36 cellular contexts compared by ENCODE assay signal in the genomic region with DNA sequence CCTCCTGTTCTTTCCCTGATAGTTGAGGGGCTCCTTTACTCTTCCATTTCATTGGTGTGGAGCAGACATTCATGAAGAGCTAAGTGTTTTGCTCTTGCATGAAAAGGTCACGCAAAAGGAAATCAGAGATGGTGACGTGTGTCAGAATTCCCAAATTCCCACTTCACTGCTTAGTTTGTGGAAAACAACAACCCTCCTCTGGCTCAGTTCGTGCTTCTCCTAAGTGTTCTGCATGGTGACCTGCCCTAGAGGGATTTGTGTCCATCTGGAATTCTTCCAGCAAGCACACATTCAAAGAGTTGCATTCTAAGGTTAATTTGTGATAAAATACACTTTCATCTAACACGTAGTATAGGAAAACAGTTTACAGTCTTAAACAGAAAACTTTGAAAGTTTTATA.
"Had no signal": no experiment of that assay in that cellular context is flagged by ENCODE, and none has a peak within 500 bp of the region (broad histone marks: within the 10 kb centered on the region; RNA-seq: fewer than 3 reads in every experiment).

No MANE protein-coding gene starts in this region.

- H3K4me3 ChIP-seq: K562, SJCRH30 had no signal

- H3K27me3 Mint-ChIP-seq: activated CD4-positive, alpha-beta memory T cell treated with anti-CD3 and anti-CD28 coated beads, Interleukin-2, amount 10 ng/mL, durations not matched to agents 7 days and 5 days; activated naive CD8-positive, alpha-beta T cell treated with anti-CD3 and anti-CD28 coated beads for 36 hours; T-cell; T-helper 17 cell had no signal

- H3K36me3 Mint-ChIP-seq: T-cell had no signal

- H3K4me1 Mint-ChIP-seq: activated CD4-positive, alpha-beta memory T cell treated with anti-CD3 and anti-CD28 coated beads, Interleukin-2, amount 10 ng/mL, durations not matched to agents 7 days and 5 days; T-cell; T-helper 17 cell had no signal

- H3K27ac Mint-ChIP-seq: activated CD4-positive, alpha-beta memory T cell treated with anti-CD3 and anti-CD28 coated beads, Interleukin-2, amount 10 ng/mL, durations not matched to agents 7 days and 5 days; activated naive CD8-positive, alpha-beta T cell treated with anti-CD3 and anti-CD28 coated beads for 36 hours; activated T-cell treated with anti-CD3 and anti-CD28 coated beads, Interleukin-2, amount 50 U/mL, for 72 hours; activated T-helper 17 cell treated with anti-CD3 and anti-CD28 coated beads, Interleukin-2, amount 50 U/mL, for 72 hours; T-cell; T-helper 17 cell had no signal

- ATAC-seq: activated T-cell treated with anti-CD3 and anti-CD28 coated beads, Interleukin-2, amount 50 U/mL, for 72 hours; activated T-helper 17 cell treated with anti-CD3 and anti-CD28 coated beads, Interleukin-2, amount 50 U/mL, for 72 hours; K562; PC-3; T-cell; T-helper 17 cell had no signal

- H3K9me3 Mint-ChIP-seq: activated T-helper 17 cell treated with anti-CD3 and anti-CD28 coated beads, Interleukin-2, amount 50 U/mL, for 72 hours had no signal

- DNase-seq: activated CD4-positive, alpha-beta memory T cell treated with anti-CD3 and anti-CD28 coated beads, Interleukin-2, amount 10 ng/mL, durations not matched to agents 7 days and 5 days; activated CD4-positive, alpha-beta T cell treated with anti-CD3 and anti-CD28 coated beads for 1 hour; activated CD4-positive, alpha-beta T cell treated with anti-CD3 and anti-CD28 coated beads for 48 hours; activated CD4-positive, CD25-positive, alpha-beta regulatory T cell; activated effector memory CD4-positive, alpha-beta T cell treated with anti-CD3 and anti-CD28 coated beads, Interleukin-2, amount 50 U/mL, for 16 hours; activated naive CD4-positive, alpha-beta T cell; activated naive CD4-positive, alpha-beta T cell treated with anti-CD3 and anti-CD28 coated beads, Interleukin-2, amount 50 U/mL, for 16 hours; activated naive CD8-positive, alpha-beta T cell treated with anti-CD3 and anti-CD28 coated beads for 36 hours; activated T-cell treated with anti-CD3 and anti-CD28 coated beads, Interleukin-2, amount 50 U/mL, for 1 hour; activated T-cell treated with anti-CD3 and anti-CD28 coated beads, Interleukin-2, amount 50 U/mL, for 72 hours; amniotic stem cell; aorta; brain microvascular endothelial cell; IMR-90; NCI-H1092 treated with DMSO at 0.1 percent for 48 hours; NCI-H1417; NCI-H146; NCI-H187; NCI-H2029 treated with DMSO at 0.1 percent for 48 hours; NCI-H2107; NCI-H2171; NCI-H510A; NCI-H526; NCI-H748 treated with DMSO at 0.1 percent for 48 hours; NK-92 treated with Interleukin-12 subunit alpha and Interleukin-12 subunit beta, amount 100 ng/mL, for 24 hours; PC-3; SHP77; SJCRH30; SK-N-SH; T-cell; T-helper 17 cell; T1000; WERI-Rb-1 had no signal

- FAIRE-seq: K562, RCC 7860 had no signal

- H3K4me3 Mint-ChIP-seq: activated CD4-positive, alpha-beta memory T cell treated with anti-CD3 and anti-CD28 coated beads, Interleukin-2, amount 10 ng/mL, durations not matched to agents 7 days and 5 days; activated naive CD8-positive, alpha-beta T cell treated with anti-CD3 and anti-CD28 coated beads for 36 hours; activated T-cell treated with anti-CD3 and anti-CD28 coated beads, Interleukin-2, amount 50 U/mL, for 72 hours; activated T-helper 17 cell treated with anti-CD3 and anti-CD28 coated beads, Interleukin-2, amount 50 U/mL, for 72 hours; T-cell; T-helper 17 cell had no signal
